9 cellular contexts compared by ENCODE assay signal in genomic region chr2:192029089-192029488, GRCh38.
DNase-seq lines count a peak whose midpoint lies in the region; ATAC-seq and TF ChIP-seq lines count a peak whose summit lies in the region.
"Had no signal": no experiment of that assay in that cellular context is flagged by ENCODE, and none has a peak within 500 bp of the region (broad histone marks: within the 10 kb centered on the region; RNA-seq: fewer than 3 reads in every experiment).

No MANE protein-coding gene starts in this region.

- H3K4me1 ChIP-seq in SK-N-SH (ENCODE audit: control insufficient read depth in 1 of 2, insufficient read depth in 2 of 2, low read depth in 1 of 2, low read length in 1 of 2), result no peaks in the 10 kb centered on the region
- H3K4me1 ChIP-seq in naive thymus-derived CD4-positive, alpha-beta T cell (ENCODE audit: control insufficient read depth in 2 of 2, insufficient read depth in 2 of 2, low read length in 2 of 2), result no peaks in the 10 kb centered on the region

- H3K9ac ChIP-seq in SK-N-SH, result no peak overlapping the region

- CTCF ChIA-PET in activated CD8-positive, alpha-beta T cell treated with anti-CD3 and anti-CD28 coated beads for 36 hours (lab: Charles Lee), result interaction anchor here (1.1 kb wide), 1 partner anchor 11 kb away, joined by 3 read pairs; no protein-coding TSS in a partner anchor
- CTCF ChIA-PET in activated CD8-positive, alpha-beta T cell treated with anti-CD3 and anti-CD28 coated beads, Interleukin-2, amount 10 ng/mL, durations not matched to agents 7 days and 5 days (lab: Charles Lee), result interaction anchor here (0.9 to 1.2 kb wide), 2 partner anchors 133 to 460 kb away, joined by 3 read pairs; no protein-coding TSS in a partner anchor
- CTCF ChIA-PET in SK-N-SH (lab: Yijun Ruan, JAX), result interaction anchor here (0.7 to 1.7 kb wide), 2 partner anchors 13 to 21 kb away, joined by 3 to 6 read pairs; no protein-coding TSS in a partner anchor
- CTCF ChIA-PET in naive thymus-derived CD4-positive, alpha-beta T cell (lab: Charles Lee), result interaction anchor here (0.5 kb wide), 1 partner anchor 35 kb away, joined by 4 read pairs; no protein-coding TSS in a partner anchor

- H3K27me3 Mint-ChIP-seq in activated CD8-positive, alpha-beta T cell treated with anti-CD3 and anti-CD28 coated beads for 36 hours, result peaks cover 2% of the 10 kb centered on the region
- no peaks in the 10 kb centered on the region for H3K27me3 Mint-ChIP-seq in activated CD8-positive, alpha-beta T cell treated with anti-CD3 and anti-CD28 coated beads, Interleukin-2, amount 10 ng/mL, durations not matched to agents 7 days and 5 days (ENCODE audit: low read depth)
- H3K27me3 Mint-ChIP-seq in naive thymus-derived CD4-positive, alpha-beta T cell, result peaks cover 2 to 15% (median 6%) of the 10 kb centered on the region in 5 donors

- H3K9me2 ChIP-seq in SK-N-SH, result no peaks in the 10 kb centered on the region

- H3K4me3 ChIP-seq in SK-N-SH (ENCODE audit: low read depth in 2 of 2, low read length in 1 of 2), result no peak overlapping the region
- no peak overlapping the region for H3K4me3 ChIP-seq in naive thymus-derived CD4-positive, alpha-beta T cell (ENCODE audit: low read length)

- intact Hi-C loops in activated CD8-positive, alpha-beta T cell treated with anti-CD3 and anti-CD28 coated beads for 36 hours (cut with micrococcal nuclease), result no loop called here
- intact Hi-C loops in naive thymus-derived CD4-positive, alpha-beta T cell (cut with micrococcal nuclease), result no loop called here
- intact Hi-C loops in sciatic nerve (cut with DNase I), result no loop called here

- no peak for TF ChIP-seq RAD21 in SK-N-SH (IDR thresholded peaks at IDR 0.05; ENCODE audit: low read length)

- H3K4me1 Mint-ChIP-seq in activated CD8-positive, alpha-beta T cell treated with anti-CD3 and anti-CD28 coated beads for 36 hours (ENCODE audit: low read depth), result no peaks in the 10 kb centered on the region
- H3K4me1 Mint-ChIP-seq in activated CD8-positive, alpha-beta T cell treated with anti-CD3 and anti-CD28 coated beads, Interleukin-2, amount 10 ng/mL, durations not matched to agents 7 days and 5 days (ENCODE audit: low read depth), result no peaks in the 10 kb centered on the region
- H3K4me1 Mint-ChIP-seq in naive thymus-derived CD4-positive, alpha-beta T cell, result no peaks in the 10 kb centered on the region

- H3K79me2 ChIP-seq in SK-N-SH (ENCODE audit: insufficient read depth), result no peaks in the 10 kb centered on the region

- H3K4me2 ChIP-seq in SK-N-SH, result no peak overlapping the region

- H3K36me3 Mint-ChIP-seq in activated CD8-positive, alpha-beta T cell treated with anti-CD3 and anti-CD28 coated beads for 36 hours (ENCODE audit: low read depth), result no peaks in the 10 kb centered on the region
- H3K36me3 Mint-ChIP-seq in activated CD8-positive, alpha-beta T cell treated with anti-CD3 and anti-CD28 coated beads, Interleukin-2, amount 10 ng/mL, durations not matched to agents 7 days and 5 days (ENCODE audit: low read depth), result no peaks in the 10 kb centered on the region
- no peaks in the 10 kb centered on the region for H3K36me3 Mint-ChIP-seq in naive thymus-derived CD4-positive, alpha-beta T cell

- H3K9me3 ChIP-seq in SK-N-SH, result no peaks in the 10 kb centered on the region
- no peaks in the 10 kb centered on the region for H3K9me3 ChIP-seq in naive thymus-derived CD4-positive, alpha-beta T cell (ENCODE audit: control insufficient read depth in 2 of 3, low read length in 3 of 3)

- TF ChIP-seq CTCF in activated CD8-positive, alpha-beta T cell treated with anti-CD3 and anti-CD28 coated beads for 36 hours (IDR thresholded peaks at IDR 0.05), result no peak
- TF ChIP-seq CTCF in SK-N-SH (IDR thresholded peaks at IDR 0.05), result peak; percentile 38; the same call in 1 of the 2 replicates

- H3K27ac ChIP-seq in SK-N-SH (ENCODE audit: low read depth in 2 of 2, low read length in 1 of 2), result no peak overlapping the region
- H3K27ac ChIP-seq in naive thymus-derived CD4-positive, alpha-beta T cell (ENCODE audit: low read depth, low read length), result no peak overlapping the region

- no peak overlapping the region for H3K27ac Mint-ChIP-seq in activated CD8-positive, alpha-beta T cell treated with anti-CD3 and anti-CD28 coated beads for 36 hours
- H3K27ac Mint-ChIP-seq in activated CD8-positive, alpha-beta T cell treated with anti-CD3 and anti-CD28 coated beads, Interleukin-2, amount 10 ng/mL, durations not matched to agents 7 days and 5 days, result no peak overlapping the region
- H3K27ac Mint-ChIP-seq in naive thymus-derived CD4-positive, alpha-beta T cell, result no peak overlapping the region

- POLR2A ChIA-PET in activated CD8-positive, alpha-beta T cell treated with anti-CD3 and anti-CD28 coated beads for 36 hours (lab: Charles Lee), result interaction anchor here (0.6 to 0.7 kb wide), 2 partner anchors 19 to 864 kb away, joined by 3 read pairs; no protein-coding TSS in a partner anchor
- POLR2A ChIA-PET in activated CD8-positive, alpha-beta T cell treated with anti-CD3 and anti-CD28 coated beads, Interleukin-2, amount 10 ng/mL, durations not matched to agents 7 days and 5 days (lab: Charles Lee), result no interaction called here
- POLR2A ChIA-PET in SK-N-SH (lab: Yijun Ruan, JAX), result no interaction called here
- POLR2A ChIA-PET in naive thymus-derived CD4-positive, alpha-beta T cell (lab: Charles Lee), result no interaction called here

- TF ChIP-seq EP300 in SK-N-SH (IDR thresholded peaks at IDR 0.05; ENCODE audit: borderline replicate concordance in 1 of 2, low read depth in 1 of 2, low read length in 1 of 2), result no peak

- ATAC-seq in activated CD8-positive, alpha-beta T cell treated with anti-CD3 and anti-CD28 coated beads for 36 hours, result peak; percentile 58
- no peak for ATAC-seq in activated CD8-positive, alpha-beta T cell treated with anti-CD3 and anti-CD28 coated beads, Interleukin-2, amount 10 ng/mL, durations not matched to agents 7 days and 5 days
- ATAC-seq in HG02884 (IDR thresholded peaks at IDR 0.05; ENCODE audit: unreplicated experiment) (peak; percentile 89), sciatic nerve (no peak)
- ATAC-seq in naive thymus-derived CD4-positive, alpha-beta T cell, result no peak

- no peak overlapping the region for H2AFZ ChIP-seq in SK-N-SH (ENCODE audit: low read depth)

- WGBS in SK-N-SH (ENCODE audit: low lambda C conversion rate), result 52% methylated on average over 2 of the region's 2 CpGs

- no peaks in the 10 kb centered on the region for H3K36me3 ChIP-seq in SK-N-SH (replicated peaks in 1 of 2; ENCODE audit: control insufficient read depth in 1 of 2, insufficient read depth in 2 of 2, low read length in 1 of 2)
- H3K36me3 ChIP-seq in naive thymus-derived CD4-positive, alpha-beta T cell (ENCODE audit: control insufficient read depth in 2 of 3, insufficient read depth in 3 of 3, low read length in 3 of 3), result no peaks in the 10 kb centered on the region

- no peaks in the 10 kb centered on the region for H3K27me3 ChIP-seq in SK-N-SH (ENCODE audit: insufficient read depth)
- no peaks in the 10 kb centered on the region for H3K27me3 ChIP-seq in naive thymus-derived CD4-positive, alpha-beta T cell (ENCODE audit: control insufficient read depth in 2 of 2, insufficient read depth in 2 of 2, low read length in 2 of 2)

- H4K20me1 ChIP-seq in SK-N-SH (ENCODE audit: insufficient read depth), result no peaks in the 10 kb centered on the region

- no peaks in the 10 kb centered on the region for H3F3A ChIP-seq in SK-N-SH (replicated peaks; ENCODE audit: insufficient read depth)

- peak; percentile 27 for DNase-seq in activated CD8-positive, alpha-beta T cell treated with anti-CD3 and anti-CD28 coated beads for 36 hours
- DNase-seq in activated CD8-positive, alpha-beta T cell treated with anti-CD3 and anti-CD28 coated beads, Interleukin-2, amount 10 ng/mL, durations not matched to agents 7 days and 5 days, result no peak
- DNase-seq in SK-N-SH (no peak), renal cortical epithelial cell (ENCODE audit: low read depth) (peak; percentile 28), sciatic nerve (ENCODE audit: low spot score) (no peak), SHP77 treated with DMSO at 0.1 percent for 48 hours (lab: John Stamatoyannopoulos, UW) (no peak)
- DNase-seq in naive thymus-derived CD4-positive, alpha-beta T cell, result no peak
- DNase-seq: posterior cingulate gyrus had no signal

- no peak overlapping the region for H3K4me3 Mint-ChIP-seq in activated CD8-positive, alpha-beta T cell treated with anti-CD3 and anti-CD28 coated beads for 36 hours
- no peak overlapping the region for H3K4me3 Mint-ChIP-seq in activated CD8-positive, alpha-beta T cell treated with anti-CD3 and anti-CD28 coated beads, Interleukin-2, amount 10 ng/mL, durations not matched to agents 7 days and 5 days
- H3K4me3 Mint-ChIP-seq in naive thymus-derived CD4-positive, alpha-beta T cell, result no peak overlapping the region

- H3K9me3 Mint-ChIP-seq in activated CD8-positive, alpha-beta T cell treated with anti-CD3 and anti-CD28 coated beads for 36 hours, result no peaks in the 10 kb centered on the region
- no peaks in the 10 kb centered on the region for H3K9me3 Mint-ChIP-seq in activated CD8-positive, alpha-beta T cell treated with anti-CD3 and anti-CD28 coated beads, Interleukin-2, amount 10 ng/mL, durations not matched to agents 7 days and 5 days (ENCODE audit: insufficient read depth)
- H3K9me3 Mint-ChIP-seq in naive thymus-derived CD4-positive, alpha-beta T cell, result peaks cover 0 to 4% (median 0%) of the 10 kb centered on the region in 11 donors

TF ChIP-seq in SK-N-SH, 30 proteins besides CTCF, POLR2A, EP300 and RAD21:
- TF ChIP-seq FOSL2 (IDR thresholded peaks at IDR 0.05; ENCODE audit: borderline replicate concordance, low read depth) (no peak), ELF1 (IDR thresholded peaks at IDR 0.05) (no peak), MEF2A (IDR thresholded peaks at IDR 0.05; ENCODE audit: borderline replicate concordance, low read depth) (no peak), NRF1 (IDR thresholded peaks at IDR 0.05; ENCODE audit: low read depth, low read length) (no peak), MXI1 (IDR thresholded peaks at IDR 0.05; ENCODE audit: low read depth, low read length) (no peak), JUND (IDR thresholded peaks at IDR 0.05) (no peak), USF2 (IDR thresholded peaks at IDR 0.05; ENCODE audit: borderline replicate concordance, low read depth, low read length) (no peak), TCF12 (IDR thresholded peaks at IDR 0.05) (no peak), POLR2AphosphoS5 (IDR thresholded peaks at IDR 0.05; ENCODE audit: low read depth, low read length) (no peak)
TF ChIP-seq in SK-N-SH: peak in this region for 0.

Comparison
In these comparisons a context has a peak if more than half of its experiments do, and no peak if none do; other contexts are left out.
1. ATAC-seq: peak in activated CD8-positive, alpha-beta T cell treated with anti-CD3 and anti-CD28 coated beads for 36 hours (single experiment) and HG02884 (single experiment); none in activated CD8-positive, alpha-beta T cell treated with anti-CD3 and anti-CD28 coated beads, Interleukin-2, amount 10 ng/mL, durations not matched to agents 7 days and 5 days (single experiment), naive thymus-derived CD4-positive, alpha-beta T cell (single experiment) and sciatic nerve (single experiment).
2. DNase-seq: peak in activated CD8-positive, alpha-beta T cell treated with anti-CD3 and anti-CD28 coated beads for 36 hours (single experiment) and renal cortical epithelial cell (single experiment); none in activated CD8-positive, alpha-beta T cell treated with anti-CD3 and anti-CD28 coated beads, Interleukin-2, amount 10 ng/mL, durations not matched to agents 7 days and 5 days (single experiment), SK-N-SH (single experiment), naive thymus-derived CD4-positive, alpha-beta T cell (0 of 9), sciatic nerve (single experiment) and SHP77 treated with DMSO at 0.1 percent for 48 hours (single experiment).